In the genomic region with DNA sequence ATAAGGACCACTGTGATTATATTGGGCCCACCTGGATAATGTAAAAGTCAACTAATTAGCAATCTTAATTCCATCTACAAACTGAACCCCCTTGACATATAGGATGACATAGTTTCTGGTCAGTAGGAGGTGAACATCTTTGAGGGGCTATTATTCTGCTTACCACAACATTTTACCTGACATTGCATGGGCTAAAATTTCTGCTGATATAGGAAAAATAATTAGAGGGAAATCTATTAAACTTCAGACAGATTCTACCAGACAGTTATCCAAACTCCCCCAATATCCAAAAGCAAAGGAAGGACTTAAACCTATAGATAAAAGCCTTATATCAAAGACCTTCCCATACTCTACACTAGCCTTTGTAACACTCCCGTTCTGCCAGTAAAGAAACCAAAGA, we compare ENCODE assay signal across 29 cellular contexts.
"Had no signal": no experiment of that assay in that cellular context is flagged by ENCODE, and none has a peak within 500 bp of the region (broad histone marks: within the 10 kb centered on the region; RNA-seq: fewer than 3 reads in every experiment).

No MANE protein-coding gene starts in this region.

- DNase-seq: naive thymus-derived CD8-positive, alpha-beta T cell; nephron progenitor cell; nucleus accumbens; ovary; posterior cingulate gyrus; psoas muscle; right cardiac atrium; spleen; stimulated activated CD4-positive, alpha-beta T cell treated with anti-CD3 and anti-CD28 coated beads, Interleukin-12 subunit alpha, Interleukin-12 subunit beta, amount 100 ng/mL, for 4 hours; stimulated activated CD4-positive, alpha-beta T cell treated with anti-CD3 and anti-CD28 coated beads, Interleukin-1b, Interleukin-23, amount 100 ng/mL, for 48 hours; stimulated activated CD4-positive, alpha-beta T cell treated with anti-CD3 and anti-CD28 coated beads, Interleukin-2, amount 100 ng/mL, for 48 hours; stimulated activated CD4-positive, alpha-beta T cell treated with anti-CD3 and anti-CD28 coated beads, Interleukin-4, amount 100 ng/mL, for 24 hours; stimulated activated naive B cell treated with anti-CD40 and anti-IgM and Interleukin-4, amounts not matched to agents 10 μg/mL and 1 μg/mL and 100 μg/mL, for 72 hours; stimulated activated naive CD4-positive, alpha-beta T cell treated with Interleukin-2 at 50 U/mL for 16 hours; stomach; thyroid gland; trophoblast cell; upper lobe of left lung had no signal

- H3K4me2 ChIP-seq: smooth muscle cell had no signal

- H3K36me3 ChIP-seq: neutrophil, ovary, spleen, stomach, thoracic aorta, thyroid gland, tibial nerve, upper lobe of left lung, vagina had no signal

- H3K27ac ChIP-seq: neutrophil, ovary, parathyroid adenoma, psoas muscle, skin epidermis, spleen, stomach, thoracic aorta, thyroid gland, tibial nerve, upper lobe of left lung, vagina had no signal

- H3K27me3 ChIP-seq: neutrophil, ovary, spleen, stomach, thyroid gland, tibial nerve, upper lobe of left lung, vagina had no signal

- H2AFZ ChIP-seq: parathyroid adenoma had no signal

- ATAC-seq: naive thymus-derived CD8-positive, alpha-beta T cell; natural killer cell treated with Interleukin-12 subunit alpha and Interleukin-12 subunit beta and Interleukin-15 and Interleukin-18, amount 100 ng/mL, for 72 hours; psoas muscle; right cardiac atrium; sciatic nerve; stimulated activated effector memory CD8-positive, alpha-beta T cell treated with anti-CD3 and anti-CD28 coated beads, Interleukin-12 subunit alpha, Interleukin-12 subunit beta, amount 100 ng/mL, for 72 hours; stimulated activated naive B cell treated with anti-CD40 and anti-IgM and Interleukin-4, amounts not matched to agents 10 μg/mL and 1 μg/mL and 100 μg/mL, for 72 hours had no signal

- H3K4me1 ChIP-seq: parathyroid adenoma, psoas muscle, spleen, stomach, thyroid gland, tibial nerve, upper lobe of left lung, vagina had no signal

- FAIRE-seq: urothelium cell line had no signal

- H3K79me2 ChIP-seq: parathyroid adenoma had no signal

- H3K9me3 ChIP-seq: neutrophil, ovary, stomach, thoracic aorta, thyroid gland, vagina had no signal

- H3K9ac ChIP-seq: parathyroid adenoma had no signal

- H3K4me3 ChIP-seq: ovary, psoas muscle, skin epidermis, smooth muscle cell, spleen, stomach, thoracic aorta, thyroid gland, tibial nerve, upper lobe of left lung, vagina had no signal
